ENCODE assay signal across 1 cellular context in the genomic region with DNA sequence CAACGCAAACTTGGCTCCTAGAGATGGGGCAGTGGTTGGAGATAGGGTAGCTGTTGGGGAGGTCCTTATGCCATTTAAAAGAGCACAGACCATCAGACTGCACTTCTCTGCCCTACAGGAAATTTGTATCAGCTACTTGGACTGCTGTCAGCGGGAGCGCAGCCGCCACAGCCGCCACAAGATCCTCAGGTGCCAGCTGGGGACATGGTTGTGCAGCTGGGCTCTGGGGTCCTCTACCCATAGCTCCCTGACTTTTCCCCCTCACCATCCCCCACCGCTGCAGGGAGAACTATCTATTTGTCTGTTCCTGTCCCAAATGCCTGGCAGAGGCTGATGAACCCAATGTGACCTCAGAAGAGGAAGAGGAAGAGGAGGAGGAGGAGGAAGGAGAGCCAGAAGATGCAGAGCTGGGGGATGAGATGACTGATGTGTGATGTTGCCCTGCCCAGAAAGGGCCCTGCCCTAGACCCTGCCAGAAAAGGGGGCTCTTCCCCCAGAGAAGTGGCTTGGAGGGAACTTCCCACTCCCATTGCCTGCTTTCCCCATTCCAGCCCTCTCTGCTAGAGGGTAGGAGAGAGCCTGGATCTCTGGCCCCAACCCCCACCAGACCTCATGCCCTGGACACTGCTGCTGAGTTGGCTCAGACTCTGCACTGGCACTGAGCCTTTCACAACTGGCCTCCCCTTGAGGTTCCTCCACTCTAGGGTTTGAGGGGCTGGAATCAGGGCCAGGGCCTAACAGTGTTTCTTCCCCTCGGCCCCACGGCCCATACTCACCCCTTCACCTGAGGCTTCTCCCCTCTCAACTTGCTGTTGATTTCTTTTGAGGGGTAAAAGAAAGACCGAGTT.
TF ChIP-seq lines count a peak whose summit lies in the region.

No MANE protein-coding gene starts in this region.

TF ChIP-seq in GM23338, 12 proteins besides CTCF, POLR2A, EP300 and RAD21:
- TF ChIP-seq NANOG (IDR thresholded peaks at IDR 0.05; ENCODE audit: borderline replicate concordance) (no peak), STAT1 (IDR thresholded peaks at IDR 0.05; ENCODE audit: unreplicated experiment) (no peak), EZH2 (IDR thresholded peaks at IDR 0.05; ENCODE audit: low read depth, unreplicated experiment) (no peak), POLR2AphosphoS5 (IDR thresholded peaks at IDR 0.05; ENCODE audit: low read depth) (no peak)
- TF ChIP-seq, protein P1, sequence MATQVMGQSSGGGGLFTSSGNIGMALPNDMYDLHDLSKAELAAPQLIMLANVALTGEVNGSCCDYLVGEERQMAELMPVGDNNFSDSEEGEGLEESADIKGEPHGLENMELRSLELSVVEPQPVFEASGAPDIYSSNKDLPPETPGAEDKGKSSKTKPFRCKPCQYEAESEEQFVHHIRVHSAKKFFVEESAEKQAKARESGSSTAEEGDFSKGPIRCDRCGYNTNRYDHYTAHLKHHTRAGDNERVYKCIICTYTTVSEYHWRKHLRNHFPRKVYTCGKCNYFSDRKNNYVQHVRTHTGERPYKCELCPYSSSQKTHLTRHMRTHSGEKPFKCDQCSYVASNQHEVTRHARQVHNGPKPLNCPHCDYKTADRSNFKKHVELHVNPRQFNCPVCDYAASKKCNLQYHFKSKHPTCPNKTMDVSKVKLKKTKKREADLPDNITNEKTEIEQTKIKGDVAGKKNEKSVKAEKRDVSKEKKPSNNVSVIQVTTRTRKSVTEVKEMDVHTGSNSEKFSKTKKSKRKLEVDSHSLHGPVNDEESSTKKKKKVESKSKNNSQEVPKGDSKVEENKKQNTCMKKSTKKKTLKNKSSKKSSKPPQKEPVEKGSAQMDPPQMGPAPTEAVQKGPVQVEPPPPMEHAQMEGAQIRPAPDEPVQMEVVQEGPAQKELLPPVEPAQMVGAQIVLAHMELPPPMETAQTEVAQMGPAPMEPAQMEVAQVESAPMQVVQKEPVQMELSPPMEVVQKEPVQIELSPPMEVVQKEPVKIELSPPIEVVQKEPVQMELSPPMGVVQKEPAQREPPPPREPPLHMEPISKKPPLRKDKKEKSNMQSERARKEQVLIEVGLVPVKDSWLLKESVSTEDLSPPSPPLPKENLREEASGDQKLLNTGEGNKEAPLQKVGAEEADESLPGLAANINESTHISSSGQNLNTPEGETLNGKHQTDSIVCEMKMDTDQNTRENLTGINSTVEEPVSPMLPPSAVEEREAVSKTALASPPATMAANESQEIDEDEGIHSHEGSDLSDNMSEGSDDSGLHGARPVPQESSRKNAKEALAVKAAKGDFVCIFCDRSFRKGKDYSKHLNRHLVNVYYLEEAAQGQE (IDR thresholded peaks at IDR 0.05; ENCODE audit: unreplicated experiment): no peak
